In the genomic region with DNA sequence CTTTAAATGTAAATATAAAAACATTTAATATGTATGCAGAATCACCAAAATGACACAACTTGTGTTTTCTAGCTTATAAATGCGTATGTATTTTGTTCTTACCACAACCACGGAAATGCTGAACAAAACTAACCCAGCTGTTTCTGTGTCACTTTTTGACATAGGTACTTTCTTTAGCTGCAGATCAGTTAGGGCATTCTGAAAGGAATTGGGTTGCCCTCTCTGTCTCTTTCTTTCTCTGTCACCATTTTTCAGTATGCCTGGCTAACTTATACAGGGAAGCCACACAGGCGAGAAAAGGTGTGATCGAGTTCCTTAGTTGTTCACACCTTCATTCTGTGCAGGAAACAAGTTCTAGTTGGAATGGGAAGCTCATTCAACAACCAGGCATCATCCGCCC, we compare ENCODE assay signal across 27 cellular contexts.
"Had no signal": no experiment of that assay in that cellular context is flagged by ENCODE, and none has a peak within 500 bp of the region (broad histone marks: within the 10 kb centered on the region; RNA-seq: fewer than 3 reads in every experiment).

No MANE protein-coding gene starts in this region.

- H3K4me3 ChIP-seq: pancreas, prostate gland, right lobe of liver, sigmoid colon, suprapubic skin, testis, tibial artery, transverse colon, upper lobe of right lung, uterus had no signal

- DNase-seq: naive thymus-derived CD4-positive, alpha-beta T cell; natural killer cell; nucleus accumbens; pancreas; right cardiac atrium; right lobe of liver; sigmoid colon; small intestine; stimulated activated CD4-positive, alpha-beta T cell treated with anti-CD3 and anti-CD28 coated beads, Interleukin-15, amount 100 ng/mL, for 24 hours; stimulated activated CD4-positive, alpha-beta T cell treated with anti-CD3 and anti-CD28 coated beads, Interleukin-2, amount 100 ng/mL, for 24 hours; stimulated activated CD4-positive, alpha-beta T cell treated with anti-CD3 and anti-CD28 coated beads, Interleukin-2, amount 100 ng/mL, for 48 hours; stimulated activated CD4-positive, alpha-beta T cell treated with anti-CD3 and anti-CD28 coated beads, Interleukin-4, amount 100 ng/mL, for 24 hours; stimulated activated naive CD4-positive, alpha-beta T cell; stimulated activated naive CD8-positive, alpha-beta T cell treated with anti-CD3 and anti-CD28 coated beads, Interleukin-15, amount 100 ng/mL, for 72 hours; stimulated activated naive CD8-positive, alpha-beta T cell treated with anti-CD3 and anti-CD28 coated beads, Interleukin-15, Interleukin-2, amounts not matched to agents 100 U/mL and 50 U/mL, for 24 hours; substantia nigra; testis; tibial artery; transverse colon; upper lobe of right lung; uterus had no signal

- H3K4me3 Mint-ChIP-seq: naive thymus-derived CD4-positive, alpha-beta T cell; natural killer cell; nephron; stimulated activated memory B cell treated with anti-CD40 and anti-IgM and Interleukin-4, amounts not matched to agents 10 μg/mL and 1 μg/mL and 100 μg/mL, for 72 hours; stimulated activated naive CD8-positive, alpha-beta T cell treated with anti-CD3 and anti-CD28 coated beads, Interleukin-15, amount 100 ng/mL, for 72 hours; type B pancreatic cell had no signal

- H3K27ac Mint-ChIP-seq: naive thymus-derived CD4-positive, alpha-beta T cell; natural killer cell; nephron; stimulated activated memory B cell treated with anti-CD40 and anti-IgM and Interleukin-4, amounts not matched to agents 10 μg/mL and 1 μg/mL and 100 μg/mL, for 72 hours; stimulated activated naive CD8-positive, alpha-beta T cell treated with anti-CD3 and anti-CD28 coated beads, Interleukin-15, amount 100 ng/mL, for 72 hours; type B pancreatic cell had no signal

- ATAC-seq: naive thymus-derived CD4-positive, alpha-beta T cell; natural killer cell; pancreas; right cardiac atrium; right lobe of liver; stimulated activated memory B cell treated with anti-CD40 and anti-IgM and Interleukin-4, amounts not matched to agents 10 μg/mL and 1 μg/mL and 100 μg/mL, for 72 hours; stimulated activated naive CD8-positive, alpha-beta T cell treated with anti-CD3 and anti-CD28 coated beads, Interleukin-15, amount 100 ng/mL, for 72 hours; stimulated activated naive CD8-positive, alpha-beta T cell treated with anti-CD3 and anti-CD28 coated beads, Interleukin-15, Interleukin-2, amounts not matched to agents 100 U/mL and 50 U/mL, for 24 hours; upper lobe of right lung had no signal

- H3K9me3 Mint-ChIP-seq: naive thymus-derived CD4-positive, alpha-beta T cell; natural killer cell; stimulated activated memory B cell treated with anti-CD40 and anti-IgM and Interleukin-4, amounts not matched to agents 10 μg/mL and 1 μg/mL and 100 μg/mL, for 72 hours; stimulated activated naive CD8-positive, alpha-beta T cell treated with anti-CD3 and anti-CD28 coated beads, Interleukin-15, amount 100 ng/mL, for 72 hours; type B pancreatic cell had no signal

- H3K27ac ChIP-seq: neutrophil, pancreas, prostate gland, right lobe of liver, sigmoid colon, suprapubic skin, testis, tibial artery, transverse colon, upper lobe of right lung, uterus had no signal

- H3K4me1 Mint-ChIP-seq: naive thymus-derived CD4-positive, alpha-beta T cell; natural killer cell; nephron; stimulated activated memory B cell treated with anti-CD40 and anti-IgM and Interleukin-4, amounts not matched to agents 10 μg/mL and 1 μg/mL and 100 μg/mL, for 72 hours; stimulated activated naive CD8-positive, alpha-beta T cell treated with anti-CD3 and anti-CD28 coated beads, Interleukin-15, amount 100 ng/mL, for 72 hours had no signal

- H3K9me3 ChIP-seq: neutrophil, pancreas, prostate gland, right lobe of liver, sigmoid colon, suprapubic skin, testis, tibial artery, transverse colon, upper lobe of right lung, uterus had no signal

- H3K27me3 ChIP-seq: neutrophil, pancreas, right lobe of liver, sigmoid colon, suprapubic skin, testis, tibial artery, transverse colon, upper lobe of right lung, uterus had no signal

- H3K4me1 ChIP-seq: pancreas, prostate gland, right lobe of liver, sigmoid colon, suprapubic skin, testis, tibial artery, transverse colon, upper lobe of right lung, uterus had no signal

- H3K36me3 Mint-ChIP-seq: naive thymus-derived CD4-positive, alpha-beta T cell; natural killer cell; stimulated activated memory B cell treated with anti-CD40 and anti-IgM and Interleukin-4, amounts not matched to agents 10 μg/mL and 1 μg/mL and 100 μg/mL, for 72 hours; type B pancreatic cell had no signal

- H3K36me3 ChIP-seq: neutrophil, pancreas, prostate gland, right lobe of liver, sigmoid colon, suprapubic skin, tibial artery, transverse colon, upper lobe of right lung, uterus had no signal
